In the genomic region with DNA sequence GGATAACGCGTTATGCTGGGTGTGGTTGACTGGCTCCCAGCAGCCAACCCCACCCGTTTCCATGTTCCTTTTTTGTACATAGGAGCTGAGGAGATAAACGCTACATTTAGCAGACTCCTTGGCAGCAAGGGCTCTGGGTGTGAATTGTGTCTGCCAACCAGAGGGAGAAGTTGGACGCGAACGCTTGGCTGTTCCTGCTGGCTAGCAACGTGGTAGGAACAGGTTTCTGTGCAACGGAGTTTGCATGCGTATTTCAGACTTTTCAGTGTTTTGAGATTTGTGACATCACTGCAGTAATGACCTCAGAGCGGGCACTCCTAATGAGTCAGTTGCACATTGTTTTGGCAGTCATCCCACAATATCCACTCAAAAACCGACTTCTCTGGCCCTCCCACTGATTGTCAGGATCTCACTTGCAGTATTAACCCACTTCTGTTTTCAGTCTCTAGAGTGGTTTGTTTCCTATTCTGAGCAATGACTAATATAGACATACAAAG, we compare ENCODE assay signal across 8 cellular contexts.
DNase-seq lines count a peak whose midpoint lies in the region; ATAC-seq and TF ChIP-seq lines count a peak whose summit lies in the region.

No MANE protein-coding gene starts in this region.

- no peak for TF ChIP-seq CTCF in fibroblast of villous mesenchyme (IDR thresholded peaks at IDR 0.05; ENCODE audit: insufficient read depth, low read depth, low read length)

- H3K4me3 ChIP-seq in fibroblast of villous mesenchyme (ENCODE audit: low read depth, low read length): no peak overlapping the region

- ATAC-seq in GM18505 (IDR thresholded peaks at IDR 0.05; ENCODE audit: unreplicated experiment): peak; percentile 59
- peak; percentile 87 for ATAC-seq in GM21723 (IDR thresholded peaks at IDR 0.05; ENCODE audit: unreplicated experiment)
- ATAC-seq in HG03457 (IDR thresholded peaks at IDR 0.05; ENCODE audit: unreplicated experiment): no peak
- no peak for ATAC-seq in GM21825 (IDR thresholded peaks at IDR 0.05; ENCODE audit: unreplicated experiment)

- no peaks in the 10 kb centered on the region for H3K4me1 Mint-ChIP-seq in immature natural killer cell

- no peak overlapping the region for H3K4me3 Mint-ChIP-seq in immature natural killer cell

- no peaks in the 10 kb centered on the region for H3K9me3 Mint-ChIP-seq in immature natural killer cell

- H3K27ac Mint-ChIP-seq in immature natural killer cell: peak overlapping the region in 3 of 6 donors; percentile 2 to 39 (median 23)

- H3K27me3 Mint-ChIP-seq in immature natural killer cell (ENCODE audit: low read depth in 3 of 3): peaks cover 0 to 4% (median 0%) of the 10 kb centered on the region in 3 donors

- TF ChIP-seq POLR2A in GM18505 (IDR thresholded peaks at IDR 0.05; ENCODE audit: borderline replicate concordance, extremely low read depth, insufficient read depth, insufficient read length): no peak

- no peaks in the 10 kb centered on the region for H3K36me3 Mint-ChIP-seq in immature natural killer cell

- peak; percentile 59 for DNase-seq in NCI-H2029 (lab: John Stamatoyannopoulos, UW)
- DNase-seq in fibroblast of villous mesenchyme (ENCODE audit: low read depth): peak; percentile 30
- no peak for DNase-seq in immature natural killer cell
- no peak for DNase-seq in RKO (ENCODE audit: low spot score)

Comparison
In these comparisons a context has a peak if more than half of its experiments do, and no peak if none do; other contexts are left out.
1. ATAC-seq: peak in GM18505 (single experiment) and GM21723 (single experiment); none in HG03457 (single experiment) and GM21825 (single experiment).
2. DNase-seq: peak in NCI-H2029 (single experiment) and fibroblast of villous mesenchyme (single experiment); none in immature natural killer cell (0 of 3) and RKO (single experiment).